In genomic region chr16:77833906-77834599, GRCh38 we compare ENCODE assay signal across 13 cellular contexts. TPM values are rescaled to one million over a fixed set of nuclear protein-coding genes. Genes with fewer than 3 reads are reported as not detected.
DNase-seq lines count a peak whose midpoint lies in the region; ATAC-seq, FAIRE-seq and TF ChIP-seq lines count a peak whose summit lies in the region.
"Had no signal": no experiment of that assay in that cellular context is flagged by ENCODE, and none has a peak within 500 bp of the region (broad histone marks: within the 10 kb centered on the region; RNA-seq: fewer than 3 reads in every experiment).

No MANE protein-coding gene starts in this region.

- peak overlapping the region; percentile 70 for H2AFZ ChIP-seq in keratinocyte (ENCODE audit: control insufficient read depth, low read length)

- 76% methylated on average over 10 of the region's 10 CpGs for WGBS in HUES64

- peak overlapping the region; percentile 34 for H3K4me2 ChIP-seq in keratinocyte (ENCODE audit: control insufficient read depth, extremely low read depth, insufficient read depth, low read depth, low read length)
- H3K4me2 ChIP-seq: BLaER1 treated with 17β-estradiol and CSF1 and Interleukin-3, amounts not matched to agents 10 nM and 100 nM had no signal

- POLR2A ChIA-PET in AG04449 (lab: Yijun Ruan, JAX): interaction anchor here (0.6 to 1.8 kb wide), 4 partner anchors 9 to 159 kb away, joined by 3 to 8 read pairs (median 4); no protein-coding TSS in a partner anchor

- no peaks in the 10 kb centered on the region for H3K36me3 Mint-ChIP-seq in activated naive CD8-positive, alpha-beta T cell treated with anti-CD3 and anti-CD28 coated beads, Interleukin-2, amount 50 U/mL, for 24 hours (ENCODE audit: low read depth)

- CTCF ChIA-PET in AG04449 (lab: Yijun Ruan, JAX): interaction anchor here (0.7 to 1.3 kb wide), 3 partner anchors 14 to 39 kb away, joined by 3 read pairs; no protein-coding TSS in a partner anchor

- H3K36me3 ChIP-seq in HUES64 (ENCODE audit: insufficient read depth, low read length): peaks cover 9% of the 10 kb centered on the region; the same call in 1 of the 2 replicates
- H3K36me3 ChIP-seq in keratinocyte (ENCODE audit: control insufficient read depth in 2 of 2, extremely low read depth in 1 of 2, insufficient read depth in 2 of 2, low read length in 2 of 2): no peaks in the 10 kb centered on the region
- H3K36me3 ChIP-seq: BLaER1 treated with 17β-estradiol and CSF1 and Interleukin-3, amounts not matched to agents 10 nM and 100 nM; uterus had no signal

- H3K4me3 Mint-ChIP-seq in activated naive CD8-positive, alpha-beta T cell treated with anti-CD3 and anti-CD28 coated beads, Interleukin-2, amount 50 U/mL, for 24 hours: no peak overlapping the region

- H3K9ac ChIP-seq in HUES64 (ENCODE audit: low read depth, low read length) (peak overlapping the region; percentile 69), keratinocyte (ENCODE audit: control insufficient read depth, extremely low read depth, insufficient read depth, low read length) (no peak overlapping the region)
- H3K9ac ChIP-seq: BLaER1 treated with 17β-estradiol and CSF1 and Interleukin-3, amounts not matched to agents 10 nM and 100 nM had no signal

- FAIRE-seq in keratinocyte (lab: Jason Lieb, UNC): peak; percentile 91
- FAIRE-seq: GM12892 had no signal

- ATAC-seq in activated naive CD8-positive, alpha-beta T cell treated with anti-CD3 and anti-CD28 coated beads, Interleukin-2, amount 50 U/mL, for 24 hours: no peak
- ATAC-seq in GM21367 (IDR thresholded peaks at IDR 0.05; ENCODE audit: unreplicated experiment) (no peak), GM21619 (IDR thresholded peaks at IDR 0.05; ENCODE audit: unreplicated experiment) (no peak)
- ATAC-seq: body of pancreas had no signal

- H3K4me3 ChIP-seq in AG04449 (ENCODE audit: low read depth, low read length): no peak overlapping the region; the same call in 1 of the 2 replicates
- H3K4me3 ChIP-seq in HUES64 (ENCODE audit: low read length): no peak overlapping the region
- H3K4me3 ChIP-seq in cardiac fibroblast (replicated peaks in 1 of 2; ENCODE audit: low read depth in 2 of 2, low read length in 2 of 2): no peak overlapping the region
- H3K4me3 ChIP-seq in keratinocyte (ENCODE audit: control insufficient read depth in 2 of 3, extremely low read depth in 1 of 3, insufficient read depth in 2 of 3, low read depth in 1 of 3, low read length in 3 of 3): no peak overlapping the region
- H3K4me3 ChIP-seq: BLaER1 treated with 17β-estradiol and CSF1 and Interleukin-3, amounts not matched to agents 10 nM and 100 nM; body of pancreas; uterus had no signal

- peaks cover 4% of the 10 kb centered on the region for H3K27me3 Mint-ChIP-seq in activated naive CD8-positive, alpha-beta T cell treated with anti-CD3 and anti-CD28 coated beads, Interleukin-2, amount 50 U/mL, for 24 hours

- DNase-seq in AG04449 (ENCODE audit: low read depth, low spot score) (peak; percentile 60), cardiac fibroblast (ENCODE audit: low read depth in 2 of 2) (peak; percentile 85 to 86), keratinocyte (ENCODE audit: low read depth, low spot score) (peak; percentile 2), T-helper 2 cell (no peak)
- DNase-seq in activated naive CD8-positive, alpha-beta T cell treated with anti-CD3 and anti-CD28 coated beads, Interleukin-2, amount 50 U/mL, for 24 hours: no peak
- DNase-seq: body of pancreas, NCI-H2081, uterus had no signal

- TF ChIP-seq CTCF in AG04449 (IDR thresholded peaks at IDR 0.05; ENCODE audit: insufficient read depth, low read length, missing control alignments) (no peak), cardiac fibroblast (IDR thresholded peaks at IDR 0.05; ENCODE audit: low read depth, low read length) (no peak), keratinocyte (optimal IDR thresholded peaks at IDR 0.05 in 1 of 3, IDR thresholded peaks at IDR 0.05 in 1 of 3, conservative IDR thresholded peaks at IDR 0.05 in 1 of 3; ENCODE audit: extremely low read depth in 1 of 3, insufficient read depth in 2 of 3, low read length in 3 of 3) (no peak)

- H3K9me3 ChIP-seq in HUES64 (ENCODE audit: insufficient read depth, low read depth, low read length) (no peaks in the 10 kb centered on the region), keratinocyte (ENCODE audit: control insufficient read depth, low read depth, low read length) (no peaks in the 10 kb centered on the region)
- H3K9me3 ChIP-seq: BLaER1 treated with 17β-estradiol and CSF1 and Interleukin-3, amounts not matched to agents 10 nM and 100 nM; body of pancreas; uterus had no signal

- dilution Hi-C loops in keratinocyte (cut with MboI; ENCODE audit: extremely low pct_ligation_motif_present, low sequenced_read_pairs): no loop called here

- H3K4me1 ChIP-seq in HUES64 (ENCODE audit: insufficient read depth, low read length): peaks cover 27% of the 10 kb centered on the region; the same call in 1 of the 2 replicates
- H3K4me1 ChIP-seq in keratinocyte (ENCODE audit: control insufficient read depth, extremely low read depth, insufficient read depth, low read length): peaks cover 5% of the 10 kb centered on the region
- H3K4me1 ChIP-seq: BLaER1 treated with 17β-estradiol and CSF1 and Interleukin-3, amounts not matched to agents 10 nM and 100 nM; body of pancreas; uterus had no signal

- H3K27me3 ChIP-seq in HUES64 (ENCODE audit: insufficient read depth, low read length): no peaks in the 10 kb centered on the region
- H3K27me3 ChIP-seq in keratinocyte (ENCODE audit: control insufficient read depth, extremely low read depth, insufficient read depth, low read length): no peaks in the 10 kb centered on the region
- H3K27me3 ChIP-seq: BLaER1 treated with 17β-estradiol and CSF1 and Interleukin-3, amounts not matched to agents 10 nM and 100 nM; body of pancreas; uterus had no signal

- no peaks in the 10 kb centered on the region for H3K4me1 Mint-ChIP-seq in activated naive CD8-positive, alpha-beta T cell treated with anti-CD3 and anti-CD28 coated beads, Interleukin-2, amount 50 U/mL, for 24 hours

- H3K27ac ChIP-seq in HUES64 (ENCODE audit: low read depth, low read length): peak overlapping the region; percentile 92
- H3K27ac ChIP-seq in keratinocyte (ENCODE audit: control insufficient read depth, insufficient read depth, low read length): no peak overlapping the region
- H3K27ac ChIP-seq: BLaER1 treated with 17β-estradiol and CSF1 and Interleukin-3, amounts not matched to agents 10 nM and 100 nM; body of pancreas had no signal

- no peaks in the 10 kb centered on the region for H3K9me1 ChIP-seq in keratinocyte (ENCODE audit: control insufficient read depth, extremely low read depth, insufficient read depth, low read length)

- no peaks in the 10 kb centered on the region for H3K79me2 ChIP-seq in keratinocyte (ENCODE audit: control insufficient read depth, insufficient read depth, low read length)

- no peaks in the 10 kb centered on the region for H3K9me3 Mint-ChIP-seq in activated naive CD8-positive, alpha-beta T cell treated with anti-CD3 and anti-CD28 coated beads, Interleukin-2, amount 50 U/mL, for 24 hours

- no peaks in the 10 kb centered on the region for H4K20me1 ChIP-seq in keratinocyte (ENCODE audit: control insufficient read depth, extremely low read depth, insufficient read depth, low read length)
- H4K20me1 ChIP-seq: BLaER1 treated with 17β-estradiol and CSF1 and Interleukin-3, amounts not matched to agents 10 nM and 100 nM had no signal

- no peak overlapping the region for H3K27ac Mint-ChIP-seq in activated naive CD8-positive, alpha-beta T cell treated with anti-CD3 and anti-CD28 coated beads, Interleukin-2, amount 50 U/mL, for 24 hours

RNA-seq across cellular contexts. Expression of gene VAT1L, which starts 45.7 kb away (rescaled TPM):
- 82.7 TPM for polyA plus RNA-seq in HUES64 (2013, experiment 1 of 2)
- 82.3 TPM for polyA plus RNA-seq in HUES64 (2013, experiment 2 of 2)
- polyA plus RNA-seq in keratinocyte: not detected in 3 replicates
- not detected for polyA plus RNA-seq in keratinocyte (2011; ENCODE audit: low read depth)
- not detected in 2 replicates for polyA plus RNA-seq in keratinocyte (2011; cell fraction: cytosol; rRNA removed)
- polyA plus RNA-seq in keratinocyte (2011; cell fraction: nucleus; rRNA removed): not detected in 2 replicates
- polyA plus RNA-seq in keratinocyte (2012; ENCODE audit: low replicate concordance): not detected in 2 replicates
- not detected in 3 replicates for polyA minus RNA-seq in keratinocyte
- not detected for polyA minus RNA-seq in keratinocyte (2011; cell fraction: cytosol; rRNA and poly(A)+ RNA removed)
- not detected in 2 replicates for polyA minus RNA-seq in keratinocyte (2011; cell fraction: nucleus; rRNA and poly(A)+ RNA removed)

Comparison
In these comparisons a context has a peak if more than half of its experiments do, and no peak if none do; other contexts are left out.
1. DNase-seq: peak in AG04449 (single experiment), cardiac fibroblast (2 of 2) and keratinocyte (single experiment); none in activated naive CD8-positive, alpha-beta T cell treated with anti-CD3 and anti-CD28 coated beads, Interleukin-2, amount 50 U/mL, for 24 hours (single experiment) and T-helper 2 cell (0 of 5).